Comparison of ENCODE assay signal across 17 cellular contexts in genomic region chr18:75592527-75592926, GRCh38.
"Had no signal": no experiment of that assay in that cellular context is flagged by ENCODE, and none has a peak within 500 bp of the region (broad histone marks: within the 10 kb centered on the region; RNA-seq: fewer than 3 reads in every experiment).

No MANE protein-coding gene starts in this region.

- ATAC-seq: activated naive CD8-positive, alpha-beta T cell treated with anti-CD3 and anti-CD28 coated beads, Interleukin-2, amount 50 U/mL, for 24 hours; activated T-helper 17 cell treated with anti-CD3 and anti-CD28 coated beads, Interleukin-2, amount 50 U/mL, for 72 hours; left lobe of liver; mucosa of descending colon; naive thymus-derived CD4-positive, alpha-beta T cell; pancreas; stimulated activated naive CD8-positive, alpha-beta T cell treated with anti-CD3 and anti-CD28 coated beads, Interleukin-15, amount 100 ng/mL, for 72 hours had no signal

- DNase-seq: activated CD4-positive, alpha-beta T cell treated with anti-CD3 and anti-CD28 coated beads for 1 hour; activated CD4-positive, alpha-beta T cell treated with anti-CD3 and anti-CD28 coated beads, Interleukin-2, amount 50 U/mL, for 48 hours; activated naive CD4-positive, alpha-beta T cell treated with anti-CD3 and anti-CD28 coated beads for 36 hours; activated naive CD8-positive, alpha-beta T cell treated with anti-CD3 and anti-CD28 coated beads, Interleukin-2, amount 50 U/mL, for 24 hours; dorsolateral prefrontal cortex; erythroblast; islet precursor cell; mucosa of descending colon; naive thymus-derived CD4-positive, alpha-beta T cell; pancreas; sigmoid colon; stimulated activated CD4-positive, alpha-beta T cell treated with anti-CD3 and anti-CD28 coated beads, Interleukin-1b, Interleukin-23, amount 100 ng/mL, for 48 hours; stimulated activated naive CD8-positive, alpha-beta T cell treated with anti-CD3 and anti-CD28 coated beads, Interleukin-15, amount 100 ng/mL, for 72 hours; T1000 had no signal

- H3K4me3 ChIP-seq: ascending aorta, dorsolateral prefrontal cortex, mucosa of descending colon, pancreas, sigmoid colon had no signal
